In genomic region chr13:110706570-110707378, GRCh38 we compare ENCODE assay signal across 8 cellular contexts. TPM values are rescaled to one million over a fixed set of nuclear protein-coding genes. Genes with fewer than 3 reads are reported as not detected.
A peak's percentile ranks its signal among the peaks of the same experiment; 100 is the strongest.
DNase-seq lines count a peak whose midpoint lies in the region; ATAC-seq, FAIRE-seq and TF ChIP-seq lines count a peak whose summit lies in the region.

No MANE protein-coding gene starts in this region.

- H3K27me3 Mint-ChIP-seq in GM23338 (ENCODE audit: insufficient read depth, low read depth, poor library complexity) (peaks cover 13% of the 10 kb centered on the region), immature natural killer cell (ENCODE audit: low read depth in 3 of 3) (peaks cover 0 to 2% (median 0%) of the 10 kb centered on the region in 3 donors)
- no peaks in the 10 kb centered on the region for H3K27me3 Mint-ChIP-seq in activated CD4-positive, alpha-beta memory T cell treated with anti-CD3 and anti-CD28 coated beads, Interleukin-2, amount 10 ng/mL, durations not matched to agents 7 days and 5 days

- H3K4me2 ChIP-seq in GM23338 = peak overlapping the region; percentile 77

- H3F3A ChIP-seq in GM23338 (replicated peaks; ENCODE audit: low read depth) = peaks cover 15% of the 10 kb centered on the region

- H3K27ac ChIP-seq in ACC112 (ENCODE audit: low read depth, low read length) (no peak overlapping the region), GM23338 (ENCODE audit: low read depth) (no peak overlapping the region), tibial artery (peak overlapping the region; percentile 70 to 86)

- in situ Hi-C loops in GM13976 (cut with MboI; ENCODE audit: low sequenced_read_pairs, unreplicated experiment) = no loop called here

- H3K36me3 Mint-ChIP-seq in GM23338 (ENCODE audit: low read depth) (peaks cover 14% of the 10 kb centered on the region), immature natural killer cell (peaks cover under 1 to 9% (median 4%) of the 10 kb centered on the region in 3 donors)
- peaks cover 15% of the 10 kb centered on the region for H3K36me3 Mint-ChIP-seq in activated CD4-positive, alpha-beta memory T cell treated with anti-CD3 and anti-CD28 coated beads, Interleukin-2, amount 10 ng/mL, durations not matched to agents 7 days and 5 days (ENCODE audit: low read depth)

- FAIRE-seq in GM19239 (lab: Jason Lieb, UNC) = no peak

- H3K27ac Mint-ChIP-seq in GM23338 (peak overlapping the region; percentile 67), immature natural killer cell (peak overlapping the region; percentile 68 to 82 (median 78))
- peak overlapping the region; percentile 61 for H3K27ac Mint-ChIP-seq in activated CD4-positive, alpha-beta memory T cell treated with anti-CD3 and anti-CD28 coated beads, Interleukin-2, amount 10 ng/mL, durations not matched to agents 7 days and 5 days

- CTCF ChIA-PET in activated CD4-positive, alpha-beta memory T cell treated with anti-CD3 and anti-CD28 coated beads, Interleukin-2, amount 10 ng/mL, durations not matched to agents 7 days and 5 days (lab: Charles Lee) = interaction anchor here (2.5 kb wide), 1 partner anchor 23 kb away, joined by 11 read pairs; no protein-coding TSS in a partner anchor

- intact Hi-C loops in tibial artery (cut with DNase I; ENCODE audit: low total_unique reads) = no loop called here

- H3K9me2 ChIP-seq in GM23338 (ENCODE audit: insufficient read depth) = no peaks in the 10 kb centered on the region

- H3K27me3 ChIP-seq in ACC112 (ENCODE audit: insufficient read depth, low read length) (no peaks in the 10 kb centered on the region), GM23338 (ENCODE audit: insufficient read depth) (no peaks in the 10 kb centered on the region), tibial artery (no peaks in the 10 kb centered on the region)

- H3K9me3 Mint-ChIP-seq in GM23338 (no peaks in the 10 kb centered on the region), immature natural killer cell (no peaks in the 10 kb centered on the region)
- no peaks in the 10 kb centered on the region for H3K9me3 Mint-ChIP-seq in activated CD4-positive, alpha-beta memory T cell treated with anti-CD3 and anti-CD28 coated beads, Interleukin-2, amount 10 ng/mL, durations not matched to agents 7 days and 5 days

- H3K4me3 Mint-ChIP-seq in GM23338 (peak overlapping the region; percentile 91), immature natural killer cell (peak overlapping the region; percentile 80 to 92 (median 87))
- peak overlapping the region; percentile 93 for H3K4me3 Mint-ChIP-seq in activated CD4-positive, alpha-beta memory T cell treated with anti-CD3 and anti-CD28 coated beads, Interleukin-2, amount 10 ng/mL, durations not matched to agents 7 days and 5 days

- H3K4me1 Mint-ChIP-seq in GM23338 (peaks cover 30% of the 10 kb centered on the region), immature natural killer cell (peaks cover 39 to 53% of the 10 kb centered on the region in 2 donors)
- H3K4me1 Mint-ChIP-seq in activated CD4-positive, alpha-beta memory T cell treated with anti-CD3 and anti-CD28 coated beads, Interleukin-2, amount 10 ng/mL, durations not matched to agents 7 days and 5 days = peaks cover 48% of the 10 kb centered on the region

- H3K4me1 ChIP-seq in ACC112 (ENCODE audit: control insufficient read depth, insufficient read depth, low read length, unreplicated experiment) (peaks cover 38% of the 10 kb centered on the region), GM23338 (ENCODE audit: insufficient read depth) (peaks cover 6% of the 10 kb centered on the region; the same call in 1 of the 2 replicates), tibial artery (peaks cover 0 to 52% (median 43%) of the 10 kb centered on the region in 4 donors)

- no peaks in the 10 kb centered on the region for H4K20me1 ChIP-seq in GM23338 (replicated peaks; ENCODE audit: insufficient read depth)

- peaks cover 35% of the 10 kb centered on the region for H3K79me2 ChIP-seq in ACC112 (ENCODE audit: control insufficient read depth, insufficient read depth, low read length, unreplicated experiment)
- peaks cover 24% of the 10 kb centered on the region for H3K79me2 ChIP-seq in GM23338 (replicated peaks; ENCODE audit: insufficient read depth)

- POLR2A ChIA-PET in activated CD4-positive, alpha-beta memory T cell treated with anti-CD3 and anti-CD28 coated beads, Interleukin-2, amount 10 ng/mL, durations not matched to agents 7 days and 5 days (lab: Charles Lee) = interaction anchor here (1.2 to 4.0 kb wide), 4 partner anchors 10 to 207 kb away, joined by 4 to 39 read pairs (median 11); partner anchors contain the start of gene ANKRD10

- ATAC-seq in GM23338 (no peak), GM21528 (IDR thresholded peaks at IDR 0.05; ENCODE audit: low FRiP score, unreplicated experiment) (no peak)

- peak overlapping the region; percentile 67 for H3K4me3 ChIP-seq in ACC112 (ENCODE audit: low read depth, low read length)
- peak overlapping the region; percentile 87 for H3K4me3 ChIP-seq in GM23338
- peak overlapping the region; percentile 71 to 89 for H3K4me3 ChIP-seq in tibial artery

- H3K36me3 ChIP-seq in ACC112 (ENCODE audit: insufficient read depth, low read length) (0 out of 2 replicates have a peak, but pooled peaks cover 7% of the 10 kb centered on the region), GM23338 (ENCODE audit: insufficient read depth) (peaks cover 3% of the 10 kb centered on the region; the same call in 1 of the 2 replicates), tibial artery (peaks cover 0 to 13% (median 0%) of the 10 kb centered on the region in 3 donors)

- no peaks in the 10 kb centered on the region for H3K9me3 ChIP-seq in tibial artery

- H2AFZ ChIP-seq in ACC112 (ENCODE audit: low read length, unreplicated experiment) (peak overlapping the region; percentile 32), GM23338 (no peak overlapping the region)

- TF ChIP-seq CTCF in GM23338 (conservative IDR thresholded peaks at IDR 0.05; ENCODE audit: low read depth in 2 of 2) = no peak
- no peak for TF ChIP-seq CTCF in tibial artery (IDR thresholded peaks at IDR 0.05)
- TF ChIP-seq CTCF in GM13976 (IDR thresholded peaks at IDR 0.05; ENCODE audit: borderline replicate concordance, control extremely low read depth, extremely low read depth, insufficient read depth, missing control alignments) = no peak

- DNase-seq in GM23338 (ENCODE audit: low spot score) (no peak), immature natural killer cell (no peak), tibial artery (no peak), GM13976 (ENCODE audit: low spot score) (no peak), GM19239 (ENCODE audit: insufficient read length, low spot score) (no peak)
- DNase-seq in activated CD4-positive, alpha-beta memory T cell treated with anti-CD3 and anti-CD28 coated beads, Interleukin-2, amount 10 ng/mL, durations not matched to agents 7 days and 5 days = no peak

TF ChIP-seq in GM23338, 12 proteins besides CTCF, POLR2A, EP300 and RAD21:
- TF ChIP-seq REST (IDR thresholded peaks at IDR 0.05; ENCODE audit: unreplicated experiment) = no peak
TF ChIP-seq in GM23338: peak in this region for 0.

RNA-seq across cellular contexts. Expression of gene CARS2, which starts 0.9 kb away (rescaled TPM):
- 39.0 and 46.8 TPM in 2 replicates for total RNA-seq in GM23338 (2014; rRNA removed; shearing (Covaris generic))
- polyA plus RNA-seq in GM23338 (2016; fragmentation: Nextera tagmentation; extraction: Ambion mirVana) (53.5 and 58.6 TPM in 2 replicates), immature natural killer cell (10 to 100 TPM; 40.8 to 54.5 (median 40.8) TPM)
- total RNA-seq in activated CD4-positive, alpha-beta memory T cell treated with anti-CD3 and anti-CD28 coated beads, Interleukin-2, amount 10 ng/mL, durations not matched to agents 7 days and 5 days = 10 to 100 TPM; 51.8 to 53.5 TPM

RNA-seq across cellular contexts. Expression of gene ING1, which starts 6.7 kb away (rescaled TPM):
- total RNA-seq in GM23338 (2014; rRNA removed; shearing (Covaris generic)) = 34.4 and 35.8 TPM in 2 replicates
- polyA plus RNA-seq in GM23338 (2016; fragmentation: Nextera tagmentation; extraction: Ambion mirVana) = 26.9 and 27.4 TPM in 2 replicates
- 10 to 100 TPM; 23.0 to 23.7 TPM for total RNA-seq in activated CD4-positive, alpha-beta memory T cell treated with anti-CD3 and anti-CD28 coated beads, Interleukin-2, amount 10 ng/mL, durations not matched to agents 7 days and 5 days
- 10 to 100 TPM; 12.6 to 20.1 (median 17.6) TPM for polyA plus RNA-seq in immature natural killer cell

Comparison
In these comparisons a context has a peak if more than half of its experiments do, and no peak if none do; other contexts are left out.
1. H3K27ac ChIP-seq: peak in tibial artery (2 of 2); none in ACC112 (single experiment) and GM23338 (single experiment).
2. Peak in every context shown above with its lines, with median percentiles within 50 percentile points of each other: H3K4me3 ChIP-seq, H3K27ac Mint-ChIP-seq and H3K4me3 Mint-ChIP-seq.